23 cellular contexts compared by ENCODE assay signal in genomic region chr20:46367234-46367633, GRCh38. TPM values are rescaled to one million over a fixed set of nuclear protein-coding genes. Genes with fewer than 3 reads are reported as not detected.
DNase-seq lines count a peak whose midpoint lies in the region; ATAC-seq and TF ChIP-seq lines count a peak whose summit lies in the region.
"Had no signal": no experiment of that assay in that cellular context is flagged by ENCODE, and none has a peak within 500 bp of the region (broad histone marks: within the 10 kb centered on the region; RNA-seq: fewer than 3 reads in every experiment).

No MANE protein-coding gene starts in this region.

- no peak for TF ChIP-seq CTCF in activated CD8-positive, alpha-beta T cell treated with anti-CD3 and anti-CD28 coated beads for 36 hours (IDR thresholded peaks at IDR 0.05)
- TF ChIP-seq CTCF in CD4-positive, alpha-beta T cell (IDR thresholded peaks at IDR 0.05), result no peak

- no peak for DNase-seq in activated CD8-positive, alpha-beta T cell treated with anti-CD3 and anti-CD28 coated beads for 36 hours
- no peak for DNase-seq in activated CD8-positive, alpha-beta T cell treated with anti-CD3 and anti-CD28 coated beads, Interleukin-2, amount 10 ng/mL, durations not matched to agents 7 days and 5 days
- DNase-seq in CD4-positive, alpha-beta T cell, result no peak
- DNase-seq in T-cell (no peak), mesenteric fat pad (ENCODE audit: low spot score) (peak; percentile 64), DMS114 treated with DMSO at 0.1 percent for 48 hours (lab: John Stamatoyannopoulos, UW; ENCODE audit: unreplicated experiment) (no peak), A172 (ENCODE audit: low spot score) (no peak)
- DNase-seq: COR-L47, DMS 273 treated with DMSO at 0.1 percent for 48 hours, HFFc6, KBM-7, MV-4-11, NCI-H1417, NCI-H1930, NCI-H226, NCI-H524 treated with DMSO at 0.1 percent for 48 hours, PC-9, SIG-M5 had no signal

- ATAC-seq in activated CD8-positive, alpha-beta T cell treated with anti-CD3 and anti-CD28 coated beads for 36 hours, result no peak
- no peak for ATAC-seq in activated CD8-positive, alpha-beta T cell treated with anti-CD3 and anti-CD28 coated beads, Interleukin-2, amount 10 ng/mL, durations not matched to agents 7 days and 5 days
- ATAC-seq in CD4-positive, alpha-beta T cell (ENCODE audit: poor library complexity), result no peak
- ATAC-seq in T-cell (replicated peaks in 1 of 4) (no peak), GM19351 (IDR thresholded peaks at IDR 0.05; ENCODE audit: unreplicated experiment) (no peak)
- ATAC-seq: A549, HepG2 had no signal

- POLR2A ChIA-PET in activated CD8-positive, alpha-beta T cell treated with anti-CD3 and anti-CD28 coated beads for 36 hours (lab: Charles Lee), result interaction anchor here (2.1 kb wide), 1 partner anchor 34 kb away, joined by 9 read pairs; no protein-coding TSS in a partner anchor
- POLR2A ChIA-PET in activated CD8-positive, alpha-beta T cell treated with anti-CD3 and anti-CD28 coated beads, Interleukin-2, amount 10 ng/mL, durations not matched to agents 7 days and 5 days (lab: Charles Lee), result no interaction called here
- POLR2A ChIA-PET in CD4-positive, alpha-beta T cell (lab: Charles Lee), result no interaction called here
- POLR2A ChIA-PET in T-cell (lab: Charles Lee), result no interaction called here

- H3K4me3 Mint-ChIP-seq in activated CD8-positive, alpha-beta T cell treated with anti-CD3 and anti-CD28 coated beads for 36 hours, result no peak overlapping the region
- no peak overlapping the region for H3K4me3 Mint-ChIP-seq in activated CD8-positive, alpha-beta T cell treated with anti-CD3 and anti-CD28 coated beads, Interleukin-2, amount 10 ng/mL, durations not matched to agents 7 days and 5 days
- peak overlapping the region; percentile 17 for H3K4me3 Mint-ChIP-seq in CD4-positive, alpha-beta T cell
- H3K4me3 Mint-ChIP-seq in T-cell, result no peak overlapping the region
- H3K4me3 Mint-ChIP-seq: HFFc6 had no signal

- no peaks in the 10 kb centered on the region for H3K9me3 Mint-ChIP-seq in activated CD8-positive, alpha-beta T cell treated with anti-CD3 and anti-CD28 coated beads for 36 hours
- H3K9me3 Mint-ChIP-seq in activated CD8-positive, alpha-beta T cell treated with anti-CD3 and anti-CD28 coated beads, Interleukin-2, amount 10 ng/mL, durations not matched to agents 7 days and 5 days (ENCODE audit: insufficient read depth), result no peaks in the 10 kb centered on the region
- no peaks in the 10 kb centered on the region for H3K9me3 Mint-ChIP-seq in CD4-positive, alpha-beta T cell
- H3K9me3 Mint-ChIP-seq in T-cell, result no peaks in the 10 kb centered on the region
- H3K9me3 Mint-ChIP-seq: HFFc6 had no signal

- peak overlapping the region; percentile 79 for H3K27ac Mint-ChIP-seq in activated CD8-positive, alpha-beta T cell treated with anti-CD3 and anti-CD28 coated beads for 36 hours
- H3K27ac Mint-ChIP-seq in activated CD8-positive, alpha-beta T cell treated with anti-CD3 and anti-CD28 coated beads, Interleukin-2, amount 10 ng/mL, durations not matched to agents 7 days and 5 days, result no peak overlapping the region
- H3K27ac Mint-ChIP-seq in CD4-positive, alpha-beta T cell, result peak overlapping the region; percentile 84
- H3K27ac Mint-ChIP-seq in T-cell, result peak overlapping the region; percentile 93 to 94
- H3K27ac Mint-ChIP-seq: HFFc6 had no signal

- peaks cover 36% of the 10 kb centered on the region for H3K36me3 Mint-ChIP-seq in activated CD8-positive, alpha-beta T cell treated with anti-CD3 and anti-CD28 coated beads for 36 hours (ENCODE audit: low read depth)
- peaks cover 77% of the 10 kb centered on the region for H3K36me3 Mint-ChIP-seq in activated CD8-positive, alpha-beta T cell treated with anti-CD3 and anti-CD28 coated beads, Interleukin-2, amount 10 ng/mL, durations not matched to agents 7 days and 5 days (ENCODE audit: low read depth)
- H3K36me3 Mint-ChIP-seq in CD4-positive, alpha-beta T cell (ENCODE audit: low read depth), result peaks cover 80% of the 10 kb centered on the region
- peaks cover 44% of the 10 kb centered on the region for H3K36me3 Mint-ChIP-seq in T-cell

- no peak overlapping the region for H3K27ac ChIP-seq in CD4-positive, alpha-beta T cell (ENCODE audit: low read depth, low read length)
- H3K27ac ChIP-seq: A549, RWPE1 had no signal

- no peaks in the 10 kb centered on the region for H3K27me3 ChIP-seq in CD4-positive, alpha-beta T cell (ENCODE audit: control insufficient read depth, insufficient read depth, low read length)
- H3K27me3 ChIP-seq: BLaER1 had no signal

- H3K27me3 Mint-ChIP-seq in activated CD8-positive, alpha-beta T cell treated with anti-CD3 and anti-CD28 coated beads for 36 hours, result no peaks in the 10 kb centered on the region
- no peaks in the 10 kb centered on the region for H3K27me3 Mint-ChIP-seq in activated CD8-positive, alpha-beta T cell treated with anti-CD3 and anti-CD28 coated beads, Interleukin-2, amount 10 ng/mL, durations not matched to agents 7 days and 5 days (ENCODE audit: low read depth)
- no peaks in the 10 kb centered on the region for H3K27me3 Mint-ChIP-seq in CD4-positive, alpha-beta T cell
- H3K27me3 Mint-ChIP-seq in T-cell, result no peaks in the 10 kb centered on the region

- intact Hi-C loops in activated CD8-positive, alpha-beta T cell treated with anti-CD3 and anti-CD28 coated beads for 36 hours (cut with micrococcal nuclease), result loop anchor here (5.0 kb wide), 1 partner anchor 35 kb away; no protein-coding TSS in a partner anchor
- intact Hi-C loops in CD4-positive, alpha-beta T cell (cut with DNase I, micrococcal nuclease), result loop anchor here in 1 of 2 experiments (10.0 kb wide), 2 partner anchors 392 to 562 kb away; partner anchors contain the start of gene ZNF335

- no peaks in the 10 kb centered on the region for H3K9me3 ChIP-seq in CD4-positive, alpha-beta T cell (ENCODE audit: control insufficient read depth, low read length)
- H3K9me3 ChIP-seq: A549, BLaER1 had no signal

- peaks cover 64% of the 10 kb centered on the region for H3K4me1 Mint-ChIP-seq in activated CD8-positive, alpha-beta T cell treated with anti-CD3 and anti-CD28 coated beads for 36 hours (ENCODE audit: low read depth)
- peaks cover 51% of the 10 kb centered on the region for H3K4me1 Mint-ChIP-seq in activated CD8-positive, alpha-beta T cell treated with anti-CD3 and anti-CD28 coated beads, Interleukin-2, amount 10 ng/mL, durations not matched to agents 7 days and 5 days (ENCODE audit: low read depth)
- peaks cover 48% of the 10 kb centered on the region for H3K4me1 Mint-ChIP-seq in CD4-positive, alpha-beta T cell (ENCODE audit: low read depth)
- peaks cover 47 to 56% (median 53%) of the 10 kb centered on the region in 3 donors for H3K4me1 Mint-ChIP-seq in T-cell

- CTCF ChIA-PET in activated CD8-positive, alpha-beta T cell treated with anti-CD3 and anti-CD28 coated beads for 36 hours (lab: Charles Lee), result interaction anchor here (4.1 kb wide), 1 partner anchor 18 kb away, joined by 15 read pairs; no protein-coding TSS in a partner anchor
- CTCF ChIA-PET in activated CD8-positive, alpha-beta T cell treated with anti-CD3 and anti-CD28 coated beads, Interleukin-2, amount 10 ng/mL, durations not matched to agents 7 days and 5 days (lab: Charles Lee), result no interaction called here
- CTCF ChIA-PET in CD4-positive, alpha-beta T cell (lab: Charles Lee), result interaction anchor here (1.2 kb wide), 1 partner anchor 34 kb away, joined by 3 read pairs; no protein-coding TSS in a partner anchor
- CTCF ChIA-PET in T-cell (lab: Charles Lee), result no interaction called here

RNA-seq across cellular contexts. Expression of gene ELMO2, which starts 39.2 kb away (rescaled TPM):
- total RNA-seq in activated CD8-positive, alpha-beta T cell treated with anti-CD3 and anti-CD28 coated beads for 36 hours, result 10 to 100 TPM; 36.2 to 38.1 TPM
- total RNA-seq in activated CD8-positive, alpha-beta T cell treated with anti-CD3 and anti-CD28 coated beads, Interleukin-2, amount 10 ng/mL, durations not matched to agents 7 days and 5 days, result 10 to 100 TPM; 66.1 to 82.3 TPM
- total RNA-seq in CD4-positive, alpha-beta T cell, result 10 to 100 TPM; 85.6 TPM
- 10 to 100 TPM; 48.8 to 86.6 (median 54.2) TPM for total RNA-seq in T-cell
- 62.1 TPM for total RNA-seq in mesenteric fat pad
- total RNA-seq in A172 (2014; rRNA removed; shearing (Covaris generic)), result 33.4 and 44.9 TPM in 2 replicates

RNA-seq across cellular contexts. Expression of gene CDH22, which starts 58.9 kb away (rescaled TPM):
- not detected for total RNA-seq in activated CD8-positive, alpha-beta T cell treated with anti-CD3 and anti-CD28 coated beads for 36 hours
- not detected for total RNA-seq in activated CD8-positive, alpha-beta T cell treated with anti-CD3 and anti-CD28 coated beads, Interleukin-2, amount 10 ng/mL, durations not matched to agents 7 days and 5 days
- not detected for total RNA-seq in CD4-positive, alpha-beta T cell
- not detected for total RNA-seq in T-cell
- total RNA-seq in mesenteric fat pad, result 0.35 TPM
- total RNA-seq in A172 (2014; rRNA removed; shearing (Covaris generic)), result not detected in 2 replicates
- total RNA-seq: HepG2, HFFc6, PC-9 had no signal

Comparison
In these comparisons a context has a peak if more than half of its experiments do, and no peak if none do; other contexts are left out.
1. CTCF ChIA-PET loops: an anchor here in activated CD8-positive, alpha-beta T cell treated with anti-CD3 and anti-CD28 coated beads for 36 hours (4.1 kb wide) and CD4-positive, alpha-beta T cell (1.2 kb wide); none called in activated CD8-positive, alpha-beta T cell treated with anti-CD3 and anti-CD28 coated beads, Interleukin-2, amount 10 ng/mL, durations not matched to agents 7 days and 5 days and T-cell.